In the genomic region with DNA sequence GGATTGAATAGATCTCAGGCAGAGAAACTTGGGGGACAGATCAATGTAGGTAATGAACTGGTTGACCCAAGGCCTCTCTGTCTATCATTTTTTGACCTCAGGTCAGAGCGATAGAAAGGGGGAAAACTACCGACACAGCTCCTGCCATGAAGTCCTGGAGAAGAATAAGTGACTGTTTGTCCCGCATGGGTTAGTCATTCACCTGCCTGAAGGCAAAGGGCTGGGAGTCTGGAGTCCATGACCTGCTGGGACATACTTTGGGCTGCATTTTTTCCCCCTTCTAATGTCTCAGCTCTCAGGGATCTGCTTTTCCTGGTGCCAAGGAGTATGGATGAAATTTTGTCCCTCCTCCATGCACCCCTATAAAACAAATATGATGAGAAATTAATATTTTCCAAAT, we compare ENCODE assay signal across 1 cellular context.
TF ChIP-seq lines count a peak whose summit lies in the region.

No MANE protein-coding gene starts in this region.

TF ChIP-seq in WTC11, 78 proteins besides CTCF, POLR2A, EP300 and RAD21 (continued from another document):
- no peak for TF ChIP-seq AFF4 (CRISPR knock-in tag; IDR thresholded peaks at IDR 0.05; ENCODE audit: borderline replicate concordance)
- no peak for TF ChIP-seq ATF3 (CRISPR knock-in tag; conservative IDR thresholded peaks at IDR 0.05)
